In genomic region chr21:33641339-33642026, GRCh38 we compare ENCODE assay signal across 8 cellular contexts.
DNase-seq lines count a peak whose midpoint lies in the region; ATAC-seq and TF ChIP-seq lines count a peak whose summit lies in the region.

Gene CRYZL1 (minus strand): TSS chr21:33641741. CDS start chr21:33631551, 10,190 bp downstream.

- peak; percentile 98 for DNase-seq in AG09309 (ENCODE audit: low read depth)
- peak; percentile 99 to 100 for DNase-seq in NCI-H446 (lab: John Stamatoyannopoulos, UW)
- peak; percentile 100 for DNase-seq in activated CD4-positive, CD25-positive, alpha-beta regulatory T cell treated with anti-CD3 and anti-CD28 coated beads, Interleukin-2, amount 50 U/mL, for 16 hours (ENCODE audit: low read depth, low spot score)
- peak; percentile 99 to 100 for DNase-seq in central memory CD8-positive, alpha-beta T cell (ENCODE audit: low spot score in 2 of 2)
- DNase-seq in iris pigment epithelial cell (ENCODE audit: low read depth) = peak; percentile 100
- DNase-seq in stimulated activated CD4-positive, alpha-beta T cell treated with anti-CD3 and anti-CD28 coated beads, Interleukin-12 subunit alpha, Interleukin-12 subunit beta, amount 100 ng/mL, for 24 hours (ENCODE audit: low read depth in 2 of 2) = peak; percentile 100

- H3K27ac Mint-ChIP-seq in central memory CD8-positive, alpha-beta T cell (ENCODE audit: low read depth) = peak within 1 kb of the TSS; percentile 85

- peaks cover 9% of the 10 kb centered on the region for H3K36me3 Mint-ChIP-seq in central memory CD8-positive, alpha-beta T cell (ENCODE audit: insufficient read depth)

- H3K27me3 Mint-ChIP-seq in central memory CD8-positive, alpha-beta T cell = peaks cover 10% of the 10 kb centered on the region

- ATAC-seq in GM19025 (IDR thresholded peaks at IDR 0.05; ENCODE audit: low read depth, unreplicated experiment) = peak; percentile 80
- ATAC-seq in HG03342 (IDR thresholded peaks at IDR 0.05; ENCODE audit: unreplicated experiment) = peak; percentile 79
- peak; percentile 78 for ATAC-seq in central memory CD8-positive, alpha-beta T cell (replicated peaks; ENCODE audit: extremely low read depth, poor library complexity, severe bottlenecking)

- no peak for TF ChIP-seq CTCF in AG09309 (IDR thresholded peaks at IDR 0.05; ENCODE audit: control insufficient read depth, insufficient read depth, low read depth, low read length, missing control alignments)

- H3K9me3 Mint-ChIP-seq in central memory CD8-positive, alpha-beta T cell = no peaks in the 10 kb centered on the region

- H3K4me3 Mint-ChIP-seq in central memory CD8-positive, alpha-beta T cell = peak within 1 kb of the TSS; percentile 79

- peaks cover 25% of the 10 kb centered on the region for H3K4me1 Mint-ChIP-seq in central memory CD8-positive, alpha-beta T cell

- H3K4me3 ChIP-seq in AG09309 (ENCODE audit: control insufficient read depth, low read depth, low read length) = peak within 1 kb of the TSS; percentile 69

Comparison
In these comparisons a context has a peak if more than half of its experiments do, and no peak if none do; other contexts are left out.
1. Peak in every context shown above with its lines: DNase-seq, ATAC-seq and H3K4me3 ChIP-seq.